ENCODE assay signal across 8 cellular contexts in the genomic region with DNA sequence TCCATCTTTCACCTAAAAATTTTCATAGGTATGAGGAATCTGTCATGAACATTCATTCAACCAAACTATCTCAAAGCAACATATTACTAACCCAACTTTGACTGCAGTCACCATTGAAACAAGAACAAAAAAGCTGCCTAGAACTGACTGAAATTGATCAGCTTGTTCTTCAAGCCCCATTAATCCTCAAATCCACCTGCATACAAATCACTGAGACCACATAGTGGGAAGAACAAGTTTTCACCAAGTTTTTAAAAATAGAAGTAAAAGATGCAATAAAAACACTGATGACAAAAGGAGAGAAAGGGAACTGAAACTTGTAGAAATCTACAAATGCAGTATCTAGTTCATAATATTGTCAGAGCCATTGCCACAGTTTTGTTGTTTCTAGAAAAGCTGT. TPM values are rescaled to one million over a fixed set of nuclear protein-coding genes. Genes with fewer than 3 reads are reported as not detected.
A peak's percentile ranks its signal among the peaks of the same experiment; 100 is the strongest.
DNase-seq lines count a peak whose midpoint lies in the region; ATAC-seq, FAIRE-seq and TF ChIP-seq lines count a peak whose summit lies in the region.

No MANE protein-coding gene starts in this region.

- in situ Hi-C loops in K562 (cut with MboI): no loop called here

- no TSS peak for BruUV-seq in K562 (replicated peaks; lab: Mats Ljungman, UMichigan)

- H3K4me2 ChIP-seq in K562 (ENCODE audit: insufficient read depth, low read length) (peak overlapping the region; percentile 93), smooth muscle cell (peak overlapping the region; percentile 26)

- no peaks in the 10 kb centered on the region for H3K9me1 ChIP-seq in K562 (ENCODE audit: control insufficient read depth, insufficient read depth, low read length)

- no peaks in the 10 kb centered on the region for H3F3A ChIP-seq in smooth muscle cell (ENCODE audit: low read depth)

- H3K4me3 ChIP-seq in K562 (peak overlapping the region; percentile 35), smooth muscle cell (no peak overlapping the region), foreskin fibroblast (ENCODE audit: low read depth in 1 of 2, low read length in 2 of 2) (no peak overlapping the region)

- no peak for FAIRE-seq in K562 (lab: Jason Lieb, UNC)
- FAIRE-seq in RCC 7860 (lab: Jason Lieb, UNC): no peak

- H3K36me3 ChIP-seq in K562 (ENCODE audit: control insufficient read depth, insufficient read depth, low read length) (peaks cover 22% of the 10 kb centered on the region), smooth muscle cell (ENCODE audit: low read depth) (no peaks in the 10 kb centered on the region)

- no peak for TF ChIP-seq POLR2A in K562 (conservative IDR thresholded peaks at IDR 0.05)

- CTCF ChIA-PET in K562 (lab: Yijun Ruan, JAX; ENCODE audit: low intra/inter-chr PET ratio): no interaction called here

- H3K4me1 ChIP-seq in K562 (replicated peaks in 1 of 2; ENCODE audit: control insufficient read depth in 2 of 2, insufficient read depth in 2 of 2, low read length in 2 of 2): peaks cover 36 to 79% of the 10 kb centered on the region in 2 experiments
- peaks cover 17% of the 10 kb centered on the region for H3K4me1 ChIP-seq in smooth muscle cell (ENCODE audit: low read depth)

- DNase-seq in K562 (ENCODE audit: extremely low read depth in 1 of 4, low spot score in 3 of 4): no peak
- DNase-seq in smooth muscle cell (lab: John Stamatoyannopoulos, UW; ENCODE audit: unreplicated experiment): no peak
- no peak for DNase-seq in foreskin fibroblast
- no peak for DNase-seq in RCC 7860 (ENCODE audit: low spot score)
- DNase-seq in NCI-H82 (lab: John Stamatoyannopoulos, UW): no peak
- DNase-seq in NCI-H1105 (lab: John Stamatoyannopoulos, UW): no peak

- TF ChIP-seq RAD21 in K562 (CRISPR knock-in tag; conservative IDR thresholded peaks at IDR 0.05 in 1 of 2, IDR thresholded peaks at IDR 0.05 in 1 of 2): no peak

- H3K27ac ChIP-seq in K562 (ENCODE audit: extremely low read depth, low read depth, low read length): peak overlapping the region; percentile 92
- peak overlapping the region; percentile 34 for H3K27ac ChIP-seq in smooth muscle cell (ENCODE audit: low read depth)

- no peak for TF ChIP-seq EP300 in K562 (IDR thresholded peaks at IDR 0.05; ENCODE audit: low read length)

- H3K79me2 ChIP-seq in K562 (ENCODE audit: control insufficient read depth, insufficient read depth, low read length) (peaks cover 100% of the 10 kb centered on the region), smooth muscle cell (ENCODE audit: low read depth) (peaks cover 13% of the 10 kb centered on the region)

- no peak for TF ChIP-seq CTCF in K562 (IDR thresholded peaks at IDR 0.05 in 2 of 3, conservative IDR thresholded peaks at IDR 0.05 in 1 of 3; ENCODE audit: insufficient read depth in 2 of 3, low read depth in 1 of 3, low read length in 3 of 3)
- no peak for TF ChIP-seq CTCF in smooth muscle cell (IDR thresholded peaks at IDR 0.05; ENCODE audit: borderline replicate concordance, insufficient read depth, poor library complexity, severe bottlenecking)
- no peak for TF ChIP-seq CTCF in foreskin fibroblast (IDR thresholded peaks at IDR 0.05; ENCODE audit: low read depth, low read length)

- H3K27me3 ChIP-seq in K562 (ENCODE audit: control insufficient read depth in 2 of 2, insufficient read depth in 2 of 2, low read length in 2 of 2) (no peaks in the 10 kb centered on the region), smooth muscle cell (ENCODE audit: low read depth) (peaks cover 3% of the 10 kb centered on the region)

- H3K9ac ChIP-seq in K562 (ENCODE audit: insufficient read depth in 1 of 2, low read depth in 2 of 2, low read length in 2 of 2) (peak overlapping the region in 1 of 2 experiments; percentile 86; a peak in 2 of 4 replicates), smooth muscle cell (ENCODE audit: low read depth) (no peak overlapping the region)

- no peak overlapping the region for H2AFZ ChIP-seq in K562 (ENCODE audit: low read depth, low read length)
- peak overlapping the region; percentile 20 for H2AFZ ChIP-seq in smooth muscle cell (ENCODE audit: low read depth)

- POLR2A ChIA-PET in K562 (lab: Yijun Ruan, JAX): interaction anchor here (0.7 to 4.6 kb wide), 5 partner anchors 12 to 137 kb away, joined by 3 to 35 read pairs (median 3); no protein-coding TSS in a partner anchor

- intact Hi-C loops in K562 (cut with micrococcal nuclease): no loop called here

- no peaks in the 10 kb centered on the region for H4K20me1 ChIP-seq in K562 (replicated peaks; ENCODE audit: control insufficient read depth, insufficient read depth, low read length)
- no peaks in the 10 kb centered on the region for H4K20me1 ChIP-seq in smooth muscle cell (ENCODE audit: low read depth)

- no peaks in the 10 kb centered on the region for H3K9me3 ChIP-seq in K562 (replicated peaks; ENCODE audit: control insufficient read depth, insufficient read depth, low read depth, low read length)
- no peaks in the 10 kb centered on the region for H3K9me3 ChIP-seq in smooth muscle cell (replicated peaks; ENCODE audit: low read depth)

- peak; percentile 71 for ATAC-seq in GM19043 (IDR thresholded peaks at IDR 0.05; ENCODE audit: low read depth, unreplicated experiment)
- ATAC-seq in HG02981 (IDR thresholded peaks at IDR 0.05; ENCODE audit: unreplicated experiment): peak; percentile 69
- ATAC-seq in K562: no peak

TF ChIP-seq in K562, 482 proteins besides CTCF, POLR2A, EP300 and RAD21:
- TF ChIP-seq KDM1A (IDR thresholded peaks at IDR 0.05) (peak; percentile 34 to 37; a peak in 2 of 4 replicates), PCBP1 (IDR thresholded peaks at IDR 0.05; ENCODE audit: low read depth, low read length, poor library complexity, severe bottlenecking) (no peak), NCOA2 (IDR thresholded peaks at IDR 0.05; ENCODE audit: partially characterized antibody in 2 of 2) (peak in 1 of 2 experiments; percentile 16), HDAC3 (IDR thresholded peaks at IDR 0.05; ENCODE audit: borderline replicate concordance, partially characterized antibody) (peak; percentile 29)
- TF ChIP-seq, protein P1, sequence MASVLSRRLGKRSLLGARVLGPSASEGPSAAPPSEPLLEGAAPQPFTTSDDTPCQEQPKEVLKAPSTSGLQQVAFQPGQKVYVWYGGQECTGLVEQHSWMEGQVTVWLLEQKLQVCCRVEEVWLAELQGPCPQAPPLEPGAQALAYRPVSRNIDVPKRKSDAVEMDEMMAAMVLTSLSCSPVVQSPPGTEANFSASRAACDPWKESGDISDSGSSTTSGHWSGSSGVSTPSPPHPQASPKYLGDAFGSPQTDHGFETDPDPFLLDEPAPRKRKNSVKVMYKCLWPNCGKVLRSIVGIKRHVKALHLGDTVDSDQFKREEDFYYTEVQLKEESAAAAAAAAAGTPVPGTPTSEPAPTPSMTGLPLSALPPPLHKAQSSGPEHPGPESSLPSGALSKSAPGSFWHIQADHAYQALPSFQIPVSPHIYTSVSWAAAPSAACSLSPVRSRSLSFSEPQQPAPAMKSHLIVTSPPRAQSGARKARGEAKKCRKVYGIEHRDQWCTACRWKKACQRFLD (CRISPR knock-in tag; IDR thresholded peaks at IDR 0.05): 0 out of 2 replicates have a peak, but pooled peaks have one; percentile 63

RNA-seq across cellular contexts. Expression of a gene that starts 6.1 kb away (rescaled TPM):
- total RNA-seq in K562 (2011; cell fraction: chromatin; rRNA removed; ENCODE audit: low replicate concordance): 326 and 417 TPM in 2 replicates
- 241 and 283 TPM in 2 replicates for total RNA-seq in K562 (2011; cell fraction: nucleolus; rRNA removed)
- 391 and 568 TPM in 2 replicates for total RNA-seq in K562 (2011; cell fraction: nucleoplasm; rRNA removed)
- total RNA-seq in K562 (2014; rRNA removed) (35.5 and 41.4 TPM in 2 replicates), K562 (2014; rRNA removed; fragmentation: Illumina TruSeq; extraction: Trizol) (91.0 and 110 TPM in 2 replicates), K562 (2015; rRNA removed; fragmentation: Illumina TruSeq; extraction: Trizol) (88.2 and 96.9 TPM in 2 replicates), K562 (2021) (110 and 112 TPM in 2 replicates), smooth muscle cell (28.7 and 31.4 TPM in 2 replicates)
- polyA plus RNA-seq in K562 (2011; rRNA removed) (78.2 and 92.1 TPM in 2 replicates), K562 (2014; fragmentation: Illumina TruSeq; extraction: Trizol) (65.0 and 68.2 TPM in 2 replicates), K562 (2014; fragmentation: Nextera tagmentation; extraction: Ambion mirVana) (10 to 100 TPM; 27.4 to 33.3 TPM), K562 (2014; rRNA removed) (41.4 and 43.4 TPM in 2 replicates), smooth muscle cell (9.8 and 17.0 TPM in 2 replicates)
- polyA plus RNA-seq in K562 (2011; cell fraction: cytosol; rRNA removed): 40.5 and 54.0 TPM in 2 replicates
- polyA plus RNA-seq in K562 (2011; cell fraction: nucleus; rRNA removed): 57.9 and 62.0 TPM in 2 replicates
- polyA plus RNA-seq in K562 (2012): 50.8 and 57.3 TPM in 2 replicates
- polyA minus RNA-seq in K562 (2011; rRNA and poly(A)+ RNA removed): 227 and 260 TPM in 2 replicates
- 87.5 and 90.6 TPM in 2 replicates for polyA minus RNA-seq in K562 (2011; cell fraction: cytosol; rRNA and poly(A)+ RNA removed)
- 98.4 and 138 TPM in 2 replicates for polyA minus RNA-seq in K562 (2011; cell fraction: nucleus; rRNA and poly(A)+ RNA removed)

RNA-seq across cellular contexts. Expression of a gene that starts 34.6 kb away (rescaled TPM):
- 131 and 146 TPM in 2 replicates for total RNA-seq in K562 (2011; cell fraction: chromatin; rRNA removed; ENCODE audit: low replicate concordance)
- total RNA-seq in K562 (2011; cell fraction: nucleolus; rRNA removed): 74.6 and 80.0 TPM in 2 replicates
- total RNA-seq in K562 (2011; cell fraction: nucleoplasm; rRNA removed): 126 and 145 TPM in 2 replicates
- total RNA-seq in K562 (2014; rRNA removed) (77.1 and 82.6 TPM in 2 replicates), K562 (2014; rRNA removed; fragmentation: Illumina TruSeq; extraction: Trizol) (309 and 348 TPM in 2 replicates), K562 (2015; rRNA removed; fragmentation: Illumina TruSeq; extraction: Trizol) (155 and 190 TPM in 2 replicates), K562 (2021) (287 and 302 TPM in 2 replicates), smooth muscle cell (54.0 and 57.2 TPM in 2 replicates)
- polyA plus RNA-seq in K562 (2011; rRNA removed) (299 and 397 TPM in 2 replicates), K562 (2014; fragmentation: Illumina TruSeq; extraction: Trizol) (246 and 256 TPM in 2 replicates), K562 (2014; fragmentation: Nextera tagmentation; extraction: Ambion mirVana) (100 to 1,000 TPM; 451 to 542 TPM), K562 (2014; rRNA removed) (225 and 273 TPM in 2 replicates), smooth muscle cell (89.8 and 93.9 TPM in 2 replicates)
- polyA plus RNA-seq in K562 (2011; cell fraction: cytosol; rRNA removed): 168 and 244 TPM in 2 replicates
- polyA plus RNA-seq in K562 (2011; cell fraction: nucleus; rRNA removed): 74.2 and 128 TPM in 2 replicates
- polyA plus RNA-seq in K562 (2012): 169 and 249 TPM in 2 replicates
- polyA minus RNA-seq in K562 (2011; rRNA and poly(A)+ RNA removed): 238 and 288 TPM in 2 replicates
- polyA minus RNA-seq in K562 (2011; cell fraction: cytosol; rRNA and poly(A)+ RNA removed): 104 and 136 TPM in 2 replicates
- 40.0 and 62.9 TPM in 2 replicates for polyA minus RNA-seq in K562 (2011; cell fraction: nucleus; rRNA and poly(A)+ RNA removed)
